ENCODE assay signal across 2 cellular contexts in the genomic region with DNA sequence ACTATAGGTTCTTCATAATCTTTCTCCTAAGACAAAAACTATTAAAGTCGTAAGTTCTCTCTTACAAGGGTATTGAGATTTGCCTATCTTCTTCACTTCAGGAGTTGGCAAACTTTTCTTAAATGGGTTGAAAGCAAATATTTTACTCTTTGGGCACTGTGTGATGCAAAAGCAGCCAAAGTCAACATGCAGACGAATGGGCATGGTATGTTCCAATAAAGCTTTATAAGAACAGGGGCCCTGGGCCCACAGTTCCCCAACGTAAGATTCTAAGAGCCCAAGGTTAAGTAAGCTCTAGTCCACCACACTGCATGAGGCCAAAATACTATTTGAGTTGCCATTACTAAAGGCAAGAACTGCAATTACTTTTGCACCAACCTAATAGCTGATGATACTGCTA.
TF ChIP-seq lines count a peak whose summit lies in the region.

No MANE protein-coding gene starts in this region.

TF ChIP-seq in HEK293T, 16 proteins besides CTCF, POLR2A, EP300 and RAD21:
- TF ChIP-seq HDGF (IDR thresholded peaks at IDR 0.05; ENCODE audit: borderline replicate concordance) (no peak), FOXK2 (IDR thresholded peaks at IDR 0.05) (no peak), FOXA1 (IDR thresholded peaks at IDR 0.05) (no peak), LEF1 (IDR thresholded peaks at IDR 0.05; ENCODE audit: borderline replicate concordance) (no peak), SUZ12 (IDR thresholded peaks at IDR 0.05) (no peak), L3MBTL2 (conservative IDR thresholded peaks at IDR 0.05) (no peak), ELF4 (IDR thresholded peaks at IDR 0.05) (peak; percentile 19; the same call in 1 of the 2 replicates)
- TF ChIP-seq, protein P1, sequence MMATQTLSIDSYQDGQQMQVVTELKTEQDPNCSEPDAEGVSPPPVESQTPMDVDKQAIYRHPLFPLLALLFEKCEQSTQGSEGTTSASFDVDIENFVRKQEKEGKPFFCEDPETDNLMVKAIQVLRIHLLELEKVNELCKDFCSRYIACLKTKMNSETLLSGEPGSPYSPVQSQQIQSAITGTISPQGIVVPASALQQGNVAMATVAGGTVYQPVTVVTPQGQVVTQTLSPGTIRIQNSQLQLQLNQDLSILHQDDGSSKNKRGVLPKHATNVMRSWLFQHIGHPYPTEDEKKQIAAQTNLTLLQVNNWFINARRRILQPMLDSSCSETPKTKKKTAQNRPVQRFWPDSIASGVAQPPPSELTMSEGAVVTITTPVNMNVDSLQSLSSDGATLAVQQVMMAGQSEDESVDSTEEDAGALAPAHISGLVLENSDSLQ (IDR thresholded peaks at IDR 0.05), result no peak

TF ChIP-seq in K562, 482 proteins besides CTCF, POLR2A, EP300 and RAD21:
- TF ChIP-seq, protein P2, sequence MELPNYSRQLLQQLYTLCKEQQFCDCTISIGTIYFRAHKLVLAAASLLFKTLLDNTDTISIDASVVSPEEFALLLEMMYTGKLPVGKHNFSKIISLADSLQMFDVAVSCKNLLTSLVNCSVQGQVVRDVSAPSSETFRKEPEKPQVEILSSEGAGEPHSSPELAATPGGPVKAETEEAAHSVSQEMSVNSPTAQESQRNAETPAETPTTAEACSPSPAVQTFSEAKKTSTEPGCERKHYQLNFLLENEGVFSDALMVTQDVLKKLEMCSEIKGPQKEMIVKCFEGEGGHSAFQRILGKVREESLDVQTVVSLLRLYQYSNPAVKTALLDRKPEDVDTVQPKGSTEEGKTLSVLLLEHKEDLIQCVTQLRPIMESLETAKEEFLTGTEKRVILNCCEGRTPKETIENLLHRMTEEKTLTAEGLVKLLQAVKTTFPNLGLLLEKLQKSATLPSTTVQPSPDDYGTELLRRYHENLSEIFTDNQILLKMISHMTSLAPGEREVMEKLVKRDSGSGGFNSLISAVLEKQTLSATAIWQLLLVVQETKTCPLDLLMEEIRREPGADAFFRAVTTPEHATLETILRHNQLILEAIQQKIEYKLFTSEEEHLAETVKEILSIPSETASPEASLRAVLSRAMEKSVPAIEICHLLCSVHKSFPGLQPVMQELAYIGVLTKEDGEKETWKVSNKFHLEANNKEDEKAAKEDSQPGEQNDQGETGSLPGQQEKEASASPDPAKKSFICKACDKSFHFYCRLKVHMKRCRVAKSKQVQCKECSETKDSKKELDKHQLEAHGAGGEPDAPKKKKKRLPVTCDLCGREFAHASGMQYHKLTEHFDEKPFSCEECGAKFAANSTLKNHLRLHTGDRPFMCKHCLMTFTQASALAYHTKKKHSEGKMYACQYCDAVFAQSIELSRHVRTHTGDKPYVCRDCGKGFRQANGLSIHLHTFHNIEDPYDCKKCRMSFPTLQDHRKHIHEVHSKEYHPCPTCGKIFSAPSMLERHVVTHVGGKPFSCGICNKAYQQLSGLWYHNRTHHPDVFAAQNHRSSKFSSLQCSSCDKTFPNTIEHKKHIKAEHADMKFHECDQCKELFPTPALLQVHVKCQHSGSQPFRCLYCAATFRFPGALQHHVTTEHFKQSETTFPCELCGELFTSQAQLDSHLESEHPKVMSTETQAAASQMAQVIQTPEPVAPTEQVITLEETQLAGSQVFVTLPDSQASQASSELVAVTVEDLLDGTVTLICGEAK (IDR thresholded peaks at IDR 0.05), result peak; percentile 67
- TF ChIP-seq, protein P2 (CRISPR knock-in tag; IDR thresholded peaks at IDR 0.05), result no peak
- TF ChIP-seq XRCC3 (IDR thresholded peaks at IDR 0.05), result no peak
- 0 out of 2 replicates have a peak, but pooled peaks have one; percentile 48 for TF ChIP-seq SUPT5H (IDR thresholded peaks at IDR 0.05)
- peak; percentile 43 for TF ChIP-seq POLR2B (IDR thresholded peaks at IDR 0.05; ENCODE audit: low read depth, partially characterized antibody)
